8 cellular contexts compared by ENCODE assay signal in the genomic region with DNA sequence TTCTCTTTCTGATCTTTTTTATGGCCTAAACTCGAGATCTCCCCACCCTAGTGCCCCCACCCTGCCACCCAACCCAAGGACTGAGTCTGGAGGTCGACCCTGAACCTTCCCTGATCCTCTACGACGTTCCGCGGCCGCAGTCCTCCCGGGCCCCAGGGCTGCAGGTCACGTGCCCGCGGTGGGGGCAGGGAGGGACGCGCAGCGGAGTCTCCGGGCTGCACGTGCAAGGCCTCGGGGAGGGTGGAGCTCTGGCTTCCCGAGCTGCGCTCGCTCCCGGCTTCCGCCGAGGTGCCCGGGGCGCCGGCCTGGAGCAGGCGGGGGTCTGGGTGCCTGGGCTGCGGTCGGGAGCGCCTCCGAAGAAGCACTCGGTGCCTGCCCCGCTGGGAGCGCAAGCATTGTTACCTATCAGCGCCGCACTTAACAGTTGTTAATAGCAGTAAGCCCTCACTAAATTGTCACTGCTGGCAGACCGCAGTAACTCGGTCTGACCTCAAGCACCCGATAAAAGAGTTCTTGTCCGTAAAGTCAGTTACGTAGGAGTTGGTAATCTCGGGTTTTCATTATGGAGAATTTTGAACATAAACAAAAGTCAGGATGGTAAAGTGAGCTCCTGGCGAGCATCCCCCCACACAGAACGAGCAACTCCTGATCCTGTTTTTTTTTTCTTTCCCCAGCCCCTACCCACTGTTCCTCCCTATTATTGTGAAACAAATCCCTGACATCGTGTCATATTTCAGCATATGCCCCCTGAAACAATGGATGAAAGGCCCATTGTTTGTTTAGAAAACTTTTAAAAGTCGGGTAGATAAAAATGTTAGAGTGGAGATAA.
A peak's percentile ranks its signal among the peaks of the same experiment; 100 is the strongest.
DNase-seq lines count a peak whose midpoint lies in the region; ATAC-seq and TF ChIP-seq lines count a peak whose summit lies in the region.

No MANE protein-coding gene starts in this region.

- DNase-seq in BE2C (peak; percentile 98), KG1 (lab: John Stamatoyannopoulos, UW) (peak; percentile 21), RPMI8226 (peak; percentile 93), fibroblast of lung (ENCODE audit: low read depth in 2 of 2) (peak; percentile 75 to 91), naive B cell (peak; percentile 76)
- DNase-seq in activated T-helper 2 cell treated with anti-CD3 and anti-CD28 coated beads, Interferon-gamma antibody, Interleukin-2, Interleukin-4, amounts not matched to agents 10 μg/mL and 5 μg/mL and 100 μg/mL, durations not matched to agents 14 hours and 24 hours and 36 hours (ENCODE audit: low spot score) = peak; percentile 73
- peak; percentile 66 for DNase-seq in stimulated activated CD8-positive, alpha-beta memory T cell treated with anti-CD3 and anti-CD28 coated beads, Interleukin-7, amount 100 ng/mL, for 24 hours (ENCODE audit: low read depth)

- H2AFZ ChIP-seq in fibroblast of lung (ENCODE audit: low read length) = peak overlapping the region; percentile 47

- H3K27me3 Mint-ChIP-seq in activated T-helper 2 cell treated with anti-CD3 and anti-CD28 coated beads, Interferon-gamma antibody, Interleukin-2, Interleukin-4, amounts not matched to agents 10 μg/mL and 5 μg/mL and 100 μg/mL, durations not matched to agents 14 hours and 24 hours and 36 hours (ENCODE audit: low read depth) = peaks cover 15% of the 10 kb centered on the region
- H3K27me3 Mint-ChIP-seq in naive B cell = no peaks in the 10 kb centered on the region

- TF ChIP-seq CTCF in BE2C (IDR thresholded peaks at IDR 0.05; ENCODE audit: low read depth, low read length) = no peak
- TF ChIP-seq CTCF in fibroblast of lung (conservative IDR thresholded peaks at IDR 0.05 in 1 of 2, IDR thresholded peaks at IDR 0.05 in 1 of 2; ENCODE audit: low read depth in 1 of 2, low read length in 2 of 2) = no peak

- H3K4me3 ChIP-seq in BE2C (ENCODE audit: low read depth, low read length) = peak overlapping the region; percentile 71
- H3K4me3 ChIP-seq in fibroblast of lung (replicated peaks in 1 of 4; ENCODE audit: control extremely low read depth in 1 of 4, insufficient read depth in 1 of 4, low read depth in 3 of 4, low read length in 4 of 4) = peak overlapping the region; percentile 46 to 69 (median 62)

- peaks cover 12% of the 10 kb centered on the region for H3K4me1 Mint-ChIP-seq in activated T-helper 2 cell treated with anti-CD3 and anti-CD28 coated beads, Interferon-gamma antibody, Interleukin-2, Interleukin-4, amounts not matched to agents 10 μg/mL and 5 μg/mL and 100 μg/mL, durations not matched to agents 14 hours and 24 hours and 36 hours (ENCODE audit: low read depth)
- peaks cover 18 to 25% (median 24%) of the 10 kb centered on the region in 3 donors for H3K4me1 Mint-ChIP-seq in naive B cell

- peak overlapping the region; percentile 75 for H3K9ac ChIP-seq in fibroblast of lung (ENCODE audit: insufficient read depth, low read length)

- no peaks in the 10 kb centered on the region for H3K79me2 ChIP-seq in fibroblast of lung (ENCODE audit: control insufficient read depth, insufficient read depth, low read length)

- no peaks in the 10 kb centered on the region for H3K9me3 Mint-ChIP-seq in activated T-helper 2 cell treated with anti-CD3 and anti-CD28 coated beads, Interferon-gamma antibody, Interleukin-2, Interleukin-4, amounts not matched to agents 10 μg/mL and 5 μg/mL and 100 μg/mL, durations not matched to agents 14 hours and 24 hours and 36 hours
- H3K9me3 Mint-ChIP-seq in naive B cell = no peaks in the 10 kb centered on the region

- H3K4me2 ChIP-seq in fibroblast of lung (ENCODE audit: extremely low read depth, insufficient read depth, low read length) = peak overlapping the region; percentile 77

- peaks cover 3% of the 10 kb centered on the region for H3K4me1 ChIP-seq in BE2C
- H3K4me1 ChIP-seq in fibroblast of lung (ENCODE audit: control insufficient read depth, extremely low read depth, insufficient read depth, low read length) = peaks cover 4% of the 10 kb centered on the region

- H3K9me3 ChIP-seq in BE2C (no peaks in the 10 kb centered on the region), fibroblast of lung (ENCODE audit: control insufficient read depth, insufficient read depth, low read depth, low read length) (no peaks in the 10 kb centered on the region)

- no peaks in the 10 kb centered on the region for H3K27me3 ChIP-seq in BE2C
- no peaks in the 10 kb centered on the region for H3K27me3 ChIP-seq in fibroblast of lung (ENCODE audit: control insufficient read depth, insufficient read depth, low read length)

- peaks cover 3% of the 10 kb centered on the region for H3K36me3 Mint-ChIP-seq in activated T-helper 2 cell treated with anti-CD3 and anti-CD28 coated beads, Interferon-gamma antibody, Interleukin-2, Interleukin-4, amounts not matched to agents 10 μg/mL and 5 μg/mL and 100 μg/mL, durations not matched to agents 14 hours and 24 hours and 36 hours (ENCODE audit: low read depth)
- no peaks in the 10 kb centered on the region for H3K36me3 Mint-ChIP-seq in naive B cell

- H4K20me1 ChIP-seq in fibroblast of lung (ENCODE audit: control insufficient read depth, extremely low read depth, insufficient read depth, low read length) = no peaks in the 10 kb centered on the region

- H3K36me3 ChIP-seq in BE2C (no peaks in the 10 kb centered on the region), fibroblast of lung (ENCODE audit: control insufficient read depth, insufficient read depth, low read length) (no peaks in the 10 kb centered on the region)

- intact Hi-C loops in activated T-helper 2 cell treated with anti-CD3 and anti-CD28 coated beads, Interferon-gamma antibody, Interleukin-2, Interleukin-4, amounts not matched to agents 10 μg/mL and 5 μg/mL and 100 μg/mL, durations not matched to agents 14 hours and 24 hours and 36 hours (cut with micrococcal nuclease) = loop anchor here (1.0 to 5.0 kb wide), 3 partner anchors 69 to 165 kb away; a partner anchor contains a TSS

- H3K27ac ChIP-seq in fibroblast of lung (ENCODE audit: insufficient read depth, low read length) = peak overlapping the region; percentile 80

- H3K27ac Mint-ChIP-seq in activated T-helper 2 cell treated with anti-CD3 and anti-CD28 coated beads, Interferon-gamma antibody, Interleukin-2, Interleukin-4, amounts not matched to agents 10 μg/mL and 5 μg/mL and 100 μg/mL, durations not matched to agents 14 hours and 24 hours and 36 hours = peak overlapping the region; percentile 79
- H3K27ac Mint-ChIP-seq in naive B cell = peak overlapping the region; percentile 10 to 94 (median 88)

- peak; percentile 66 for ATAC-seq in GM19397 (IDR thresholded peaks at IDR 0.05; ENCODE audit: unreplicated experiment)
- peak; percentile 82 for ATAC-seq in naive B cell (ENCODE audit: low read depth in 2 of 2)

- H3K4me3 Mint-ChIP-seq in activated T-helper 2 cell treated with anti-CD3 and anti-CD28 coated beads, Interferon-gamma antibody, Interleukin-2, Interleukin-4, amounts not matched to agents 10 μg/mL and 5 μg/mL and 100 μg/mL, durations not matched to agents 14 hours and 24 hours and 36 hours (ENCODE audit: low read depth) = peak overlapping the region; percentile 83
- peak overlapping the region; percentile 67 to 97 (median 86) for H3K4me3 Mint-ChIP-seq in naive B cell

Comparison
In these comparisons a context has a peak if more than half of its experiments do, and no peak if none do; other contexts are left out.
1. Peak in every context shown above with its lines: DNase-seq, ATAC-seq, H3K4me3 ChIP-seq and H3K27ac ChIP-seq.
2. DNase-seq: peak in every context shown above with its lines; median percentile 98 in BE2C; 93 in RPMI8226; 83 in fibroblast of lung; 76 in naive B cell; 73 in activated T-helper 2 cell treated with anti-CD3 and anti-CD28 coated beads, Interferon-gamma antibody, Interleukin-2, Interleukin-4, amounts not matched to agents 10 μg/mL and 5 μg/mL and 100 μg/mL, durations not matched to agents 14 hours and 24 hours and 36 hours; 66 in stimulated activated CD8-positive, alpha-beta memory T cell treated with anti-CD3 and anti-CD28 coated beads, Interleukin-7, amount 100 ng/mL, for 24 hours; 21 in KG1.